Comparison of ENCODE assay signal across 8 cellular contexts in the genomic region with DNA sequence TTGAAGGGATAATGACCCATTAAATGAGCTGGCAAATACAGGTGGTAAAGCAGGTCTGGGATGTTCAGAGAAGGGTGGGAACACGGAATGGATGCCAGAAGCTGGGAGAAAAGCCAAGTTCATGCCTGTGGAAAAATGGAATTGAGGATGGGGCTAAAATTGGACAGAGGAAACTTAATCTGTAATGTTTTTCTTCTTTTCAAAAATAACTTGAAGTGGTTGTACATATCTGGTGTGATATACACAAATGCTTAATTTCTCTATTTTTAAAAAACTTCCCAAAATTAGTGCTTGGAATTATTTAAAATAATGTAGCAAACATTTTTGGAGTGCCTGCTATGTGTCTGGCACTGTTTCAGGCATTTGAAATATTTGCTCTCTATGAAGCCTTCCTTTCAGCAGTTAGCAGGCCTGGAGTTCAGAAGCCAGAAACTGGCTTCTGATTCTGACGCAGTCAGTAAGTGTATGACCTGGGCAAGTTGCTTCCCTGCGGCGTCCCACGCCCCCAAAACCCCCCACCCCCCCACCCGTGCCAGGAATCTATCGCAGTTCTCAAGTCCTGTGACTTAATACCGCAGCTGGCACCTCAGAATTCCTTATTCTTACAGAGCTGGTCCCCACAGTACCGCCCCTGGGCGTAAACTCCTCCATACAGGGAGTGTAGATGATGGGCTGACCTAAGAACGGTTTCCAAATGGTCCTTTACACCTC. TPM values are rescaled to one million over a fixed set of nuclear protein-coding genes. Genes with fewer than 3 reads are reported as not detected.
DNase-seq lines count a peak whose midpoint lies in the region; ATAC-seq and TF ChIP-seq lines count a peak whose summit lies in the region.

No MANE protein-coding gene starts in this region.

- peaks cover 5% of the 10 kb centered on the region; the same call in 1 of the 2 replicates for H3K4me1 ChIP-seq in Caco-2
- H3K4me1 ChIP-seq in naive thymus-derived CD4-positive, alpha-beta T cell (ENCODE audit: control insufficient read depth in 2 of 2, insufficient read depth in 2 of 2, low read length in 2 of 2), result peaks cover 14 to 23% of the 10 kb centered on the region in 2 donors

- TF ChIP-seq CTCF in Caco-2 (IDR thresholded peaks at IDR 0.05; ENCODE audit: insufficient read depth in 1 of 2, low read depth in 1 of 2, low read length in 1 of 2, severe bottlenecking in 1 of 2, unreplicated experiment in 1 of 2), result no peak

- BruUV-seq in Caco-2 (replicated peaks; lab: Mats Ljungman, UMichigan), result no TSS peak

- POLR2A ChIA-PET in Caco-2 (lab: Charles Lee), result interaction anchor here (0.5 to 1.5 kb wide), 7 partner anchors 15 to 207 kb away, joined by 3 to 6 read pairs (median 3); no protein-coding TSS in a partner anchor
- POLR2A ChIA-PET in naive thymus-derived CD4-positive, alpha-beta T cell (lab: Charles Lee), result interaction anchor here (0.6 to 2.6 kb wide), 10 partner anchors 8 to 234 kb away, joined by 3 to 21 read pairs (median 8); partner anchors contain the start of gene KLHL7

- peaks cover 1% of the 10 kb centered on the region; the same call in 1 of the 2 replicates for H3K36me3 ChIP-seq in Caco-2 (ENCODE audit: control insufficient read depth, insufficient read depth, low read length)
- H3K36me3 ChIP-seq in naive thymus-derived CD4-positive, alpha-beta T cell (ENCODE audit: control insufficient read depth in 2 of 3, insufficient read depth in 3 of 3, low read length in 3 of 3), result peaks cover 0 to 19% (median 0%) of the 10 kb centered on the region in 3 experiments

- no peak for ATAC-seq in naive thymus-derived CD4-positive, alpha-beta T cell
- ATAC-seq in HG03378 (IDR thresholded peaks at IDR 0.05; ENCODE audit: unreplicated experiment), result no peak
- ATAC-seq in HG02623 (IDR thresholded peaks at IDR 0.05; ENCODE audit: unreplicated experiment), result no peak

- H3K4me1 Mint-ChIP-seq in Caco-2 (ENCODE audit: low read depth, unreplicated experiment), result peaks cover 24% of the 10 kb centered on the region
- peaks cover 30% of the 10 kb centered on the region for H3K4me1 Mint-ChIP-seq in dendritic cell treated with granulocyte-macrophage colony-stimulating factor and Interleukin-4, amounts not matched to agents 40 ng/mL and 50 ng/mL, for 4 days (ENCODE audit: low read depth)
- peaks cover 28 to 49% (median 44%) of the 10 kb centered on the region in 7 donors for H3K4me1 Mint-ChIP-seq in naive thymus-derived CD4-positive, alpha-beta T cell

- H3K9me3 ChIP-seq in Caco-2, result no peaks in the 10 kb centered on the region
- no peaks in the 10 kb centered on the region for H3K9me3 ChIP-seq in naive thymus-derived CD4-positive, alpha-beta T cell (ENCODE audit: control insufficient read depth in 2 of 3, low read length in 3 of 3)

- no peaks in the 10 kb centered on the region for H3K27me3 Mint-ChIP-seq in Caco-2 (ENCODE audit: insufficient read depth, unreplicated experiment)
- no peaks in the 10 kb centered on the region for H3K27me3 Mint-ChIP-seq in dendritic cell treated with granulocyte-macrophage colony-stimulating factor and Interleukin-4, amounts not matched to agents 40 ng/mL and 50 ng/mL, for 4 days
- peaks cover 0 to 10% (median 0%) of the 10 kb centered on the region in 5 donors for H3K27me3 Mint-ChIP-seq in naive thymus-derived CD4-positive, alpha-beta T cell

- no peaks in the 10 kb centered on the region for H3K27me3 ChIP-seq in Caco-2 (replicated peaks; ENCODE audit: control insufficient read depth, insufficient read depth, low read length)
- no peaks in the 10 kb centered on the region for H3K27me3 ChIP-seq in naive thymus-derived CD4-positive, alpha-beta T cell (ENCODE audit: control insufficient read depth in 2 of 2, insufficient read depth in 2 of 2, low read length in 2 of 2)

- peak overlapping the region; percentile 92 for H3K27ac ChIP-seq in naive thymus-derived CD4-positive, alpha-beta T cell (ENCODE audit: low read depth, low read length)

- peak overlapping the region; percentile 95 for H3K4me3 Mint-ChIP-seq in Caco-2 (ENCODE audit: unreplicated experiment)
- H3K4me3 Mint-ChIP-seq in dendritic cell treated with granulocyte-macrophage colony-stimulating factor and Interleukin-4, amounts not matched to agents 40 ng/mL and 50 ng/mL, for 4 days, result no peak overlapping the region
- H3K4me3 Mint-ChIP-seq in naive thymus-derived CD4-positive, alpha-beta T cell, result peak overlapping the region; percentile 90 to 97 (median 94)

- DNase-seq in Caco-2, result no peak
- peak; percentile 99 for DNase-seq in NCI-H226
- no peak for DNase-seq in naive thymus-derived CD4-positive, alpha-beta T cell
- DNase-seq in RKO (ENCODE audit: low spot score), result no peak
- DNase-seq in DMS79 (lab: John Stamatoyannopoulos, UW), result no peak

- CTCF ChIA-PET in Caco-2 (lab: Charles Lee), result interaction anchor here (0.5 to 1.7 kb wide), 4 partner anchors 20 to 31 kb away, joined by 3 to 17 read pairs (median 6); no protein-coding TSS in a partner anchor
- CTCF ChIA-PET in naive thymus-derived CD4-positive, alpha-beta T cell (lab: Charles Lee), result interaction anchor here (0.6 to 1.1 kb wide), 2 partner anchors 21 to 238 kb away, joined by 3 to 4 read pairs; no protein-coding TSS in a partner anchor

- intact Hi-C loops in Caco-2 (cut with micrococcal nuclease; ENCODE audit: unreplicated experiment), result no loop called here
- intact Hi-C loops in dendritic cell treated with granulocyte-macrophage colony-stimulating factor and Interleukin-4, amounts not matched to agents 40 ng/mL and 50 ng/mL, for 4 days (cut with micrococcal nuclease), result loop anchor here (5.0 kb wide), 2 partner anchors 174 to 191 kb away; partner anchors contain the start of genes IGF2BP3 and KLHL7
- intact Hi-C loops in naive thymus-derived CD4-positive, alpha-beta T cell (cut with micrococcal nuclease), result loop anchor here (2.0 to 10.0 kb wide), 9 partner anchors 49 to 1884 kb away; partner anchors contain the start of genes TOMM7 (in 2 of the 2), CYCS (in 1 of the 2), HYCC1 (in 1 of the 2) and SP4 (in 1 of the 2)

- H3K4me3 ChIP-seq in Caco-2 (ENCODE audit: low read depth, low read length), result no peak overlapping the region
- H3K4me3 ChIP-seq in naive thymus-derived CD4-positive, alpha-beta T cell (ENCODE audit: low read length), result peak overlapping the region; percentile 96

- H3K27ac Mint-ChIP-seq in Caco-2 (ENCODE audit: unreplicated experiment), result peak overlapping the region; percentile 87
- peak overlapping the region; percentile 93 for H3K27ac Mint-ChIP-seq in dendritic cell treated with granulocyte-macrophage colony-stimulating factor and Interleukin-4, amounts not matched to agents 40 ng/mL and 50 ng/mL, for 4 days
- H3K27ac Mint-ChIP-seq in naive thymus-derived CD4-positive, alpha-beta T cell, result peak overlapping the region; percentile 96 to 100 (median 98)

- no peaks in the 10 kb centered on the region for H3K9me3 Mint-ChIP-seq in Caco-2 (ENCODE audit: unreplicated experiment)
- no peaks in the 10 kb centered on the region for H3K9me3 Mint-ChIP-seq in dendritic cell treated with granulocyte-macrophage colony-stimulating factor and Interleukin-4, amounts not matched to agents 40 ng/mL and 50 ng/mL, for 4 days
- H3K9me3 Mint-ChIP-seq in naive thymus-derived CD4-positive, alpha-beta T cell, result peaks cover 0 to 8% (median 0%) of the 10 kb centered on the region in 11 donors

- peaks cover 41% of the 10 kb centered on the region for H3K36me3 Mint-ChIP-seq in Caco-2 (ENCODE audit: insufficient read depth, unreplicated experiment)
- peaks cover 31% of the 10 kb centered on the region for H3K36me3 Mint-ChIP-seq in dendritic cell treated with granulocyte-macrophage colony-stimulating factor and Interleukin-4, amounts not matched to agents 40 ng/mL and 50 ng/mL, for 4 days (ENCODE audit: low read depth)
- H3K36me3 Mint-ChIP-seq in naive thymus-derived CD4-positive, alpha-beta T cell, result peaks cover 4 to 26% (median 11%) of the 10 kb centered on the region in 5 donors

RNA-seq across cellular contexts. Expression of gene MALSU1, which starts 0.8 kb away (rescaled TPM):
- 95.5 and 98.0 TPM in 2 replicates for total RNA-seq in Caco-2 (2022)
- total RNA-seq in naive thymus-derived CD4-positive, alpha-beta T cell, result 10 to 100 TPM; 32.7 to 48.3 (median 44.8) TPM
- polyA plus RNA-seq in naive thymus-derived CD4-positive, alpha-beta T cell, result 10 to 100 TPM; 73.5 to 83.5 TPM

RNA-seq across cellular contexts. Expression of gene GPNMB, which starts 51.7 kb away (rescaled TPM):
- 0.79 and 1.2 TPM in 2 replicates for total RNA-seq in Caco-2 (2022)
- 10 to 100 TPM in 2 of 5 experiments, under 1 TPM in 2, not detected in 1; 0.56 to 30.5 (median 15.4) TPM for total RNA-seq in naive thymus-derived CD4-positive, alpha-beta T cell
- polyA plus RNA-seq in naive thymus-derived CD4-positive, alpha-beta T cell, result not detected
